7 cellular contexts compared by ENCODE assay signal in the genomic region with DNA sequence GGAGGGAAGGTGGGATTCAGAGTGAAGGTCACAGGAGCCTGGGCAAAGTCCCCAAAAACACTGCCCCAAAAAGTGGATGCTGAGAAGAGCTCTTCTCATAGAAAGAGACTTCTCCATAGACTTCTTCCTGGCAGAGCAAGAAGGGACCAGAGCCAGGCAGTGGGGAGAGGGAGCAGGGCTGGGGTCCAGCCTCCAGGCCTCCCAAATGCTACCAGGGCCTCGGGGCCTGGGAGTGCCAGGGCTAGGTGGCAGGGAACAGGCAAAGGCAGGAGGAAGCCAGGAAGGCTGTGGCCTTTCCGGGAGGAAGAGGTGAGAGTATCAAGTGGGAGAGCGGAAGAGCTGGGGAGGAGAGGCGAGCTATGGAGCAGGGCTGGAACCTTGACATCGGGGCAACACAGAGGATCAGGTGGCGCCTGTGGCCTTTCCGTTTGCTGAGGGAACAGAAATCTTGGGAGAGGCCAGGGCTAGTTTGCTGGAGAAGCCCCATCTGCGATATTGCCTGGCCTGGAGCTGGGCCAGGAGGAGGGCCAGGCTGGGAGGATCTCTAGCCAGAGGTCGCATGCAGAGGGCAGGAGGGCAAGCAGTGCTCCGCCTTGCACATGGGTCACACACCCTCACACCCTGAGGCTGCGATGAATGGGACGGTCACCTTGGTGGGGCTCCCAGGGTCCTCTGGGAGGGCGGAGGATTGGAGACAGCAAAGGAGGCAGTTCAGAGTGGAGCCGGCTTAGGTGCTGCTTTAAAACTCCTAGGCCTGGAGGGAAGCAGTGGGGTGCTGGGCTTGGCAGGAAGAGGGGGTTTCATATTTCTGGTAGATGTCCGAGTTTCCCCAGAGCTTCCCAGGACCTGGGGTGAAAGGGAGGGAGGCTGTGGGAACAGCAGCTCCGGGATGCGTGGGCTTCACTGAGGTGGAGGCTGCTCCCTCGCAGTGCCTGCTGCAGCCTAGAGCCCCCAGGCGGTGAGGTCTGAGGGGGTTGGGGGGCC. TPM values are rescaled to one million over a fixed set of nuclear protein-coding genes. Genes with fewer than 3 reads are reported as not detected.
DNase-seq lines count a peak whose midpoint lies in the region; ATAC-seq and TF ChIP-seq lines count a peak whose summit lies in the region.
"Had no signal": no experiment of that assay in that cellular context is flagged by ENCODE, and none has a peak within 500 bp of the region (broad histone marks: within the 10 kb centered on the region; RNA-seq: fewer than 3 reads in every experiment).

No MANE protein-coding gene starts in this region.

- H3K4me3 ChIP-seq in gastroesophageal sphincter (no peak overlapping the region), rectal smooth muscle tissue (ENCODE audit: low read length) (peak overlapping the region; percentile 28)

- TF ChIP-seq EP300 in gastroesophageal sphincter (IDR thresholded peaks at IDR 0.05) = no peak

- TF ChIP-seq POLR2A in gastroesophageal sphincter (IDR thresholded peaks at IDR 0.05) = no peak

- H3K9me3 ChIP-seq in gastroesophageal sphincter = no peaks in the 10 kb centered on the region

- H3K27ac ChIP-seq in gastroesophageal sphincter = peak overlapping the region in 3 of 4 donors; percentile 5 to 51 (median 14)
- H3K27ac ChIP-seq in rectal smooth muscle tissue (ENCODE audit: low read depth, low read length) = peak overlapping the region; percentile 35

- peaks cover 12% of the 10 kb centered on the region for H3K27me3 ChIP-seq in gastroesophageal sphincter
- H3K27me3 ChIP-seq in rectal smooth muscle tissue (ENCODE audit: control insufficient read depth, insufficient read depth, low read length) = no peaks in the 10 kb centered on the region

- no peak for TF ChIP-seq CTCF in gastroesophageal sphincter (IDR thresholded peaks at IDR 0.05)

- peak; percentile 54 for DNase-seq in NCI-H226
- no peak for DNase-seq in activated CD4-positive, alpha-beta T cell treated with anti-CD3 and anti-CD28 coated beads for 4 hours
- DNase-seq in mucosa of gallbladder (ENCODE audit: low spot score) = no peak
- no peak for DNase-seq in occipital lobe (lab: John Stamatoyannopoulos, UW)
- DNase-seq: Kasumi-1 had no signal

- no peak overlapping the region for H3K9ac ChIP-seq in rectal smooth muscle tissue (ENCODE audit: low read length)

- 33 to 63% methylated on average over 5 to 6 of the region's 19 CpGs for WGBS in gastroesophageal sphincter (ENCODE audit: low coverage in 1 of 2), 2 donors

- no peak for ATAC-seq in gastroesophageal sphincter

- H3K4me1 ChIP-seq in gastroesophageal sphincter (peaks cover 0 to 53% (median 16%) of the 10 kb centered on the region in 3 donors), rectal smooth muscle tissue (ENCODE audit: control insufficient read depth, insufficient read depth, low read length) (peaks cover 3% of the 10 kb centered on the region)

- H3K36me3 ChIP-seq in gastroesophageal sphincter = no peaks in the 10 kb centered on the region
- no peaks in the 10 kb centered on the region for H3K36me3 ChIP-seq in rectal smooth muscle tissue (ENCODE audit: control insufficient read depth, insufficient read depth, low read length)

RNA-seq across cellular contexts. Expression of gene SLC16A5, which starts 3.4 kb away (rescaled TPM):
- total RNA-seq in gastroesophageal sphincter (1 to 10 TPM; 4.0 to 6.9 (median 5.2) TPM), mucosa of gallbladder (19.9 TPM), occipital lobe (1.4 TPM)

RNA-seq across cellular contexts. Expression of gene ARMC7, which starts 18.6 kb away (rescaled TPM):
- total RNA-seq in gastroesophageal sphincter (1 to 10 TPM; 2.4 to 6.1 (median 3.9) TPM), mucosa of gallbladder (20.2 TPM), occipital lobe (3.0 TPM)

RNA-seq across cellular contexts. Expression of gene NT5C, which starts 40.4 kb away (rescaled TPM):
- 100 to 1,000 TPM in 2 of 4 donors, 10 to 100 TPM in 2; 74.5 to 121 (median 99.6) TPM for total RNA-seq in gastroesophageal sphincter
- total RNA-seq in mucosa of gallbladder = 50.0 TPM
- total RNA-seq in occipital lobe = 18.1 TPM

RNA-seq across cellular contexts. Expression of gene KCTD2, which starts 44.1 kb away (rescaled TPM):
- total RNA-seq in gastroesophageal sphincter (10 to 100 TPM; 27.1 to 39.7 (median 28.8) TPM), mucosa of gallbladder (28.3 TPM), occipital lobe (30.4 TPM)

RNA-seq across cellular contexts. Expression of gene ATP5PD, which starts 44.4 kb away (rescaled TPM):
- total RNA-seq in gastroesophageal sphincter (100 to 1,000 TPM; 213 to 337 (median 307) TPM), mucosa of gallbladder (226 TPM), occipital lobe (100 TPM)
